Comparison of ENCODE assay signal across 1 cellular context in genomic region chr10:8065651-8066050, GRCh38.
TF ChIP-seq lines count a peak whose summit lies in the region.

No MANE protein-coding gene starts in this region.

TF ChIP-seq in GM23338, 12 proteins besides CTCF, POLR2A, EP300 and RAD21 (continued from another document):
- TF ChIP-seq, protein P1, sequence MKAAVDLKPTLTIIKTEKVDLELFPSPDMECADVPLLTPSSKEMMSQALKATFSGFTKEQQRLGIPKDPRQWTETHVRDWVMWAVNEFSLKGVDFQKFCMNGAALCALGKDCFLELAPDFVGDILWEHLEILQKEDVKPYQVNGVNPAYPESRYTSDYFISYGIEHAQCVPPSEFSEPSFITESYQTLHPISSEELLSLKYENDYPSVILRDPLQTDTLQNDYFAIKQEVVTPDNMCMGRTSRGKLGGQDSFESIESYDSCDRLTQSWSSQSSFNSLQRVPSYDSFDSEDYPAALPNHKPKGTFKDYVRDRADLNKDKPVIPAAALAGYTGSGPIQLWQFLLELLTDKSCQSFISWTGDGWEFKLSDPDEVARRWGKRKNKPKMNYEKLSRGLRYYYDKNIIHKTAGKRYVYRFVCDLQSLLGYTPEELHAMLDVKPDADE (IDR thresholded peaks at IDR 0.05), result no peak
- TF ChIP-seq EZH2 (IDR thresholded peaks at IDR 0.05; ENCODE audit: low read depth, unreplicated experiment) (no peak), ZNF114 (CRISPR knock-in tag; IDR thresholded peaks at IDR 0.05) (no peak), EZH2phosphoT487 (IDR thresholded peaks at IDR 0.05; ENCODE audit: unreplicated experiment) (no peak), ZNF331 (CRISPR knock-in tag; IDR thresholded peaks at IDR 0.05; ENCODE audit: low read depth) (no peak), NANOG (IDR thresholded peaks at IDR 0.05; ENCODE audit: borderline replicate concordance) (no peak), STAT1 (IDR thresholded peaks at IDR 0.05; ENCODE audit: unreplicated experiment) (no peak), JUNB (IDR thresholded peaks at IDR 0.05; ENCODE audit: unreplicated experiment) (no peak)
- TF ChIP-seq, protein P2, sequence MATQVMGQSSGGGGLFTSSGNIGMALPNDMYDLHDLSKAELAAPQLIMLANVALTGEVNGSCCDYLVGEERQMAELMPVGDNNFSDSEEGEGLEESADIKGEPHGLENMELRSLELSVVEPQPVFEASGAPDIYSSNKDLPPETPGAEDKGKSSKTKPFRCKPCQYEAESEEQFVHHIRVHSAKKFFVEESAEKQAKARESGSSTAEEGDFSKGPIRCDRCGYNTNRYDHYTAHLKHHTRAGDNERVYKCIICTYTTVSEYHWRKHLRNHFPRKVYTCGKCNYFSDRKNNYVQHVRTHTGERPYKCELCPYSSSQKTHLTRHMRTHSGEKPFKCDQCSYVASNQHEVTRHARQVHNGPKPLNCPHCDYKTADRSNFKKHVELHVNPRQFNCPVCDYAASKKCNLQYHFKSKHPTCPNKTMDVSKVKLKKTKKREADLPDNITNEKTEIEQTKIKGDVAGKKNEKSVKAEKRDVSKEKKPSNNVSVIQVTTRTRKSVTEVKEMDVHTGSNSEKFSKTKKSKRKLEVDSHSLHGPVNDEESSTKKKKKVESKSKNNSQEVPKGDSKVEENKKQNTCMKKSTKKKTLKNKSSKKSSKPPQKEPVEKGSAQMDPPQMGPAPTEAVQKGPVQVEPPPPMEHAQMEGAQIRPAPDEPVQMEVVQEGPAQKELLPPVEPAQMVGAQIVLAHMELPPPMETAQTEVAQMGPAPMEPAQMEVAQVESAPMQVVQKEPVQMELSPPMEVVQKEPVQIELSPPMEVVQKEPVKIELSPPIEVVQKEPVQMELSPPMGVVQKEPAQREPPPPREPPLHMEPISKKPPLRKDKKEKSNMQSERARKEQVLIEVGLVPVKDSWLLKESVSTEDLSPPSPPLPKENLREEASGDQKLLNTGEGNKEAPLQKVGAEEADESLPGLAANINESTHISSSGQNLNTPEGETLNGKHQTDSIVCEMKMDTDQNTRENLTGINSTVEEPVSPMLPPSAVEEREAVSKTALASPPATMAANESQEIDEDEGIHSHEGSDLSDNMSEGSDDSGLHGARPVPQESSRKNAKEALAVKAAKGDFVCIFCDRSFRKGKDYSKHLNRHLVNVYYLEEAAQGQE (IDR thresholded peaks at IDR 0.05; ENCODE audit: unreplicated experiment), result no peak
